10 cellular contexts compared by ENCODE assay signal in the genomic region with DNA sequence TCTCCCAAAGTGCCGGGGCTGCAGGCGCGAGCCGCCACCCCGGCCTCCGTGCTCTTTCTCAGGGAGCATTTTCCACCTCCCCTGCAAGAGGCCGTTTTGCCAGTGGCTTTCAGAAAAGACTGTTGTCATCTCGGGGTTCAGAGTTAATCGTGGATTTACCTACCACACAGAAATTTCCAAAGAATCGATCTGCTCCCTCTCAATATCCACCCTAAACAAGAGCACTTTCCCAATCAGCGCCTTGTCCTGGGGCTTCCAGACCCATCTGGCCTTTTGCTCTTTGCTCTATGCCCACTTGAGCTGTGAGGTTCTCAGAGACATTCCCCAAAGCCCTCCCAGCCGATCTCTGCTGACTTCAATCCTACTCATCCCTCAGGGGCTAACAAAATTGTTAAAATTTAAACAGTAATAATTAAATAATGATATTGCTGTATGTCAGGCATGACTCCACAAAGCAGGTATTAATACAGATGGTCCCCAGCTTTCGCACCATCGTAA.
DNase-seq lines count a peak whose midpoint lies in the region; ATAC-seq and TF ChIP-seq lines count a peak whose summit lies in the region.
"Had no signal": no experiment of that assay in that cellular context is flagged by ENCODE, and none has a peak within 500 bp of the region (broad histone marks: within the 10 kb centered on the region; RNA-seq: fewer than 3 reads in every experiment).

No MANE protein-coding gene starts in this region.

- peak overlapping the region; percentile 67 for H3K27ac Mint-ChIP-seq in Caco-2 (ENCODE audit: unreplicated experiment)

- H3K27me3 Mint-ChIP-seq in Caco-2 (ENCODE audit: insufficient read depth, unreplicated experiment): no peaks in the 10 kb centered on the region

- H2AFZ ChIP-seq in OCI-LY3 (ENCODE audit: low read depth, low read length): peak overlapping the region; percentile 81

- ATAC-seq in HG03457 (IDR thresholded peaks at IDR 0.05; ENCODE audit: unreplicated experiment) (no peak), GM18907 (IDR thresholded peaks at IDR 0.05; ENCODE audit: unreplicated experiment) (no peak)

- H3K9ac ChIP-seq in OCI-LY3 (ENCODE audit: low read length) (peak overlapping the region; percentile 10; the same call in 1 of the 2 replicates), rectal smooth muscle tissue (ENCODE audit: low read length) (no peak overlapping the region)

- no TSS peak for BruUV-seq in Caco-2 (replicated peaks; lab: Mats Ljungman, UMichigan)

- H3K4me3 Mint-ChIP-seq in Caco-2 (ENCODE audit: unreplicated experiment): peak overlapping the region; percentile 55

- no peaks in the 10 kb centered on the region for H3K79me2 ChIP-seq in OCI-LY3 (ENCODE audit: low read length)

- H3K4me3 ChIP-seq in Caco-2 (ENCODE audit: low read depth, low read length) (no peak overlapping the region), OCI-LY3 (ENCODE audit: low read length) (peak overlapping the region; percentile 35), rectal smooth muscle tissue (ENCODE audit: low read length) (peak overlapping the region; percentile 47)
- H3K4me3 ChIP-seq: mucosa of descending colon had no signal

- CTCF ChIA-PET in Caco-2 (lab: Charles Lee): interaction anchor here (0.7 to 2.7 kb wide), 17 partner anchors 9 to 1006 kb away, joined by 3 to 80 read pairs (median 7); partner anchors contain the start of genes RAD52 and WNK1

- no peak for TF ChIP-seq CTCF in Caco-2 (IDR thresholded peaks at IDR 0.05; ENCODE audit: insufficient read depth in 1 of 2, low read depth in 1 of 2, low read length in 1 of 2, severe bottlenecking in 1 of 2, unreplicated experiment in 1 of 2)
- no peak for TF ChIP-seq CTCF in OCI-LY3 (IDR thresholded peaks at IDR 0.05; ENCODE audit: low read depth, low read length)

- intact Hi-C loops in Caco-2 (cut with micrococcal nuclease; ENCODE audit: unreplicated experiment): loop anchor here (1.0 to 10.0 kb wide), 4 partner anchors 56 to 518 kb away; no protein-coding TSS in a partner anchor

- peaks cover 14% of the 10 kb centered on the region for H3K36me3 Mint-ChIP-seq in Caco-2 (ENCODE audit: insufficient read depth, unreplicated experiment)

- peak overlapping the region; percentile 51 for H3K4me2 ChIP-seq in OCI-LY3 (ENCODE audit: low read length)

- no peaks in the 10 kb centered on the region for H4K20me1 ChIP-seq in OCI-LY3 (ENCODE audit: insufficient read depth, low read length)

- H3K27me3 ChIP-seq in Caco-2 (replicated peaks; ENCODE audit: control insufficient read depth, insufficient read depth, low read length) (no peaks in the 10 kb centered on the region), OCI-LY3 (ENCODE audit: low read depth, low read length) (no peaks in the 10 kb centered on the region), rectal smooth muscle tissue (ENCODE audit: control insufficient read depth, insufficient read depth, low read length) (no peaks in the 10 kb centered on the region)

- peaks cover 30% of the 10 kb centered on the region for H3K4me1 Mint-ChIP-seq in Caco-2 (ENCODE audit: low read depth, unreplicated experiment)

- no peaks in the 10 kb centered on the region for H3K9me3 Mint-ChIP-seq in Caco-2 (ENCODE audit: unreplicated experiment)

- no peak overlapping the region for H3K27ac ChIP-seq in OCI-LY3 (ENCODE audit: low read length)
- peak overlapping the region; percentile 54 for H3K27ac ChIP-seq in epithelial cell of prostate
- H3K27ac ChIP-seq in rectal smooth muscle tissue (ENCODE audit: low read depth, low read length): peak overlapping the region; percentile 41

- DNase-seq in Caco-2 (peak in 1 of 2 experiments; percentile 22), epithelial cell of prostate (ENCODE audit: low read depth, low spot score) (no peak), NCI-H748 treated with DMSO at 0.1 percent for 48 hours (lab: John Stamatoyannopoulos, UW) (no peak), NCI-H187 treated with DMSO at 0.1 percent for 48 hours (lab: John Stamatoyannopoulos, UW) (no peak)
- DNase-seq: NCI-H1048 had no signal

- H3K4me1 ChIP-seq in Caco-2 (peaks cover 46% of the 10 kb centered on the region), OCI-LY3 (ENCODE audit: low read length) (peaks cover 24% of the 10 kb centered on the region), rectal smooth muscle tissue (ENCODE audit: control insufficient read depth, insufficient read depth, low read length) (peaks cover 3% of the 10 kb centered on the region)

- H3K36me3 ChIP-seq in Caco-2 (ENCODE audit: control insufficient read depth, insufficient read depth, low read length) (no peaks in the 10 kb centered on the region), OCI-LY3 (replicated peaks; ENCODE audit: low read depth, low read length) (no peaks in the 10 kb centered on the region), rectal smooth muscle tissue (ENCODE audit: control insufficient read depth, insufficient read depth, low read length) (no peaks in the 10 kb centered on the region)

- H3K9me3 ChIP-seq in Caco-2 (no peaks in the 10 kb centered on the region), OCI-LY3 (ENCODE audit: insufficient read depth, low read length) (no peaks in the 10 kb centered on the region)
- H3K9me3 ChIP-seq: mucosa of descending colon had no signal

- POLR2A ChIA-PET in Caco-2 (lab: Charles Lee): interaction anchor here (0.9 to 1.6 kb wide), 3 partner anchors 9 to 175 kb away, joined by 4 to 13 read pairs (median 5); partner anchors contain the start of gene WNK1
